ENCODE assay signal across 1 cellular context in genomic region chr19:49132974-49133609, GRCh38.
A peak's percentile ranks its signal among the peaks of the same experiment; 100 is the strongest.
TF ChIP-seq lines count a peak whose summit lies in the region.

No MANE protein-coding gene starts in this region.

TF ChIP-seq in K562, 482 proteins besides CTCF, POLR2A, EP300 and RAD21:
- TF ChIP-seq FOSL1 (tag; conservative IDR thresholded peaks at IDR 0.05) (no peak), PRDM10 (IDR thresholded peaks at IDR 0.05; ENCODE audit: partially characterized antibody) (peak; percentile 82), ARNT (IDR thresholded peaks at IDR 0.05) (no peak), MEF2D (tag; conservative IDR thresholded peaks at IDR 0.05; ENCODE audit: low read depth) (no peak), HDGF (IDR thresholded peaks at IDR 0.05) (no peak), HNRNPLL (IDR thresholded peaks at IDR 0.05; ENCODE audit: low read depth, low read length, poor library complexity, severe bottlenecking) (peak; percentile 21), RAD51 (IDR thresholded peaks at IDR 0.05; ENCODE audit: borderline replicate concordance, low read depth) (no peak), RFX1 (IDR thresholded peaks at IDR 0.05) (no peak), VEZF1 (CRISPR knock-in tag; IDR thresholded peaks at IDR 0.05) (0 out of 2 replicates have a peak, but pooled peaks have one; percentile 59), ZBTB33 (CRISPR knock-in tag; IDR thresholded peaks at IDR 0.05) (peak; percentile 56; the same call in 1 of the 2 replicates), PCBP1 (IDR thresholded peaks at IDR 0.05; ENCODE audit: low read depth, low read length, poor library complexity, severe bottlenecking) (no peak), MITF (IDR thresholded peaks at IDR 0.05) (no peak), MAFF (IDR thresholded peaks at IDR 0.05; ENCODE audit: low read length) (no peak), FIP1L1 (IDR thresholded peaks at IDR 0.05; ENCODE audit: low read depth, low read length, poor library complexity, severe bottlenecking) (peak; percentile 6), ZC3H8 (IDR thresholded peaks at IDR 0.05) (no peak), SMARCE1 (IDR thresholded peaks at IDR 0.05) (no peak)
- TF ChIP-seq, protein P1, sequence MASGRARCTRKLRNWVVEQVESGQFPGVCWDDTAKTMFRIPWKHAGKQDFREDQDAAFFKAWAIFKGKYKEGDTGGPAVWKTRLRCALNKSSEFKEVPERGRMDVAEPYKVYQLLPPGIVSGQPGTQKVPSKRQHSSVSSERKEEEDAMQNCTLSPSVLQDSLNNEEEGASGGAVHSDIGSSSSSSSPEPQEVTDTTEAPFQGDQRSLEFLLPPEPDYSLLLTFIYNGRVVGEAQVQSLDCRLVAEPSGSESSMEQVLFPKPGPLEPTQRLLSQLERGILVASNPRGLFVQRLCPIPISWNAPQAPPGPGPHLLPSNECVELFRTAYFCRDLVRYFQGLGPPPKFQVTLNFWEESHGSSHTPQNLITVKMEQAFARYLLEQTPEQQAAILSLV (tag; IDR thresholded peaks at IDR 0.05), result no peak
- TF ChIP-seq, protein P2, sequence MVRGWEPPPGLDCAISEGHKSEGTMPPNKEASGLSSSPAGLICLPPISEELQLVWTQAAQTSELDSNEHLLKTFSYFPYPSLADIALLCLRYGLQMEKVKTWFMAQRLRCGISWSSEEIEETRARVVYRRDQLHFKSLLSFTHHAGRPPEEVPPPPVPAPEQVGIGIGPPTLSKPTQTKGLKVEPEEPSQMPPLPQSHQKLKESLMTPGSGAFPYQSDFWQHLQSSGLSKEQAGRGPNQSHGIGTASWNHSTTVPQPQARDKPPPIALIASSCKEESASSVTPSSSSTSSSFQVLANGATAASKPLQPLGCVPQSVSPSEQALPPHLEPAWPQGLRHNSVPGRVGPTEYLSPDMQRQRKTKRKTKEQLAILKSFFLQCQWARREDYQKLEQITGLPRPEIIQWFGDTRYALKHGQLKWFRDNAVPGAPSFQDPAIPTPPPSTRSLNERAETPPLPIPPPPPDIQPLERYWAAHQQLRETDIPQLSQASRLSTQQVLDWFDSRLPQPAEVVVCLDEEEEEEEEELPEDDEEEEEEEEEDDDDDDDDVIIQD (CRISPR knock-in tag; IDR thresholded peaks at IDR 0.05), result no peak
- TF ChIP-seq, protein P3, sequence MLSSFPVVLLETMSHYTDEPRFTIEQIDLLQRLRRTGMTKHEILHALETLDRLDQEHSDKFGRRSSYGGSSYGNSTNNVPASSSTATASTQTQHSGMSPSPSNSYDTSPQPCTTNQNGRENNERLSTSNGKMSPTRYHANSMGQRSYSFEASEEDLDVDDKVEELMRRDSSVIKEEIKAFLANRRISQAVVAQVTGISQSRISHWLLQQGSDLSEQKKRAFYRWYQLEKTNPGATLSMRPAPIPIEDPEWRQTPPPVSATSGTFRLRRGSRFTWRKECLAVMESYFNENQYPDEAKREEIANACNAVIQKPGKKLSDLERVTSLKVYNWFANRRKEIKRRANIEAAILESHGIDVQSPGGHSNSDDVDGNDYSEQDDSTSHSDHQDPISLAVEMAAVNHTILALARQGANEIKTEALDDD (IDR thresholded peaks at IDR 0.05), result no peak
